In genomic region chr7:150986099-150986512, GRCh38 we compare ENCODE assay signal across 9 cellular contexts. TPM values are rescaled to one million over a fixed set of nuclear protein-coding genes. Genes with fewer than 3 reads are reported as not detected.
DNase-seq lines count a peak whose midpoint lies in the region; ATAC-seq and TF ChIP-seq lines count a peak whose summit lies in the region.
"Had no signal": no experiment of that assay in that cellular context is flagged by ENCODE, and none has a peak within 500 bp of the region (broad histone marks: within the 10 kb centered on the region; RNA-seq: fewer than 3 reads in every experiment).

No MANE protein-coding gene starts in this region.

- H4K20me1 ChIP-seq in OCI-LY1 (ENCODE audit: insufficient read depth, low read length) = no peaks in the 10 kb centered on the region

- H3K36me3 Mint-ChIP-seq in activated T-cell treated with anti-CD3 and anti-CD28 coated beads, Interleukin-2, amount 50 U/mL, for 72 hours (ENCODE audit: insufficient read depth in 2 of 2) = peaks cover 9 to 12% of the 10 kb centered on the region in 2 donors
- no peaks in the 10 kb centered on the region for H3K36me3 Mint-ChIP-seq in progenitor cell of endocrine pancreas (ENCODE audit: insufficient read depth)

- H3K9me3 Mint-ChIP-seq in activated T-cell treated with anti-CD3 and anti-CD28 coated beads, Interleukin-2, amount 50 U/mL, for 72 hours = peaks cover 6 to 9% of the 10 kb centered on the region in 2 donors
- no peaks in the 10 kb centered on the region for H3K9me3 Mint-ChIP-seq in progenitor cell of endocrine pancreas (ENCODE audit: low read depth)

- no peaks in the 10 kb centered on the region for H3K9me2 ChIP-seq in OCI-LY1 (ENCODE audit: low read depth, low read length)

- H3K4me1 ChIP-seq in OCI-LY1 (ENCODE audit: insufficient read depth, low read length, severe bottlenecking) = no peaks in the 10 kb centered on the region

- H3F3A ChIP-seq in OCI-LY1 (ENCODE audit: insufficient read depth, low read length) = no peaks in the 10 kb centered on the region

- H2AFZ ChIP-seq in OCI-LY1 (ENCODE audit: low read length) = no peak overlapping the region

- DNase-seq in COR-L47 (lab: John Stamatoyannopoulos, UW) (peak; percentile 61), germinal center (ENCODE audit: low spot score) (peak; percentile 63), progenitor cell of endocrine pancreas (ENCODE audit: low spot score, unreplicated experiment) (peak; percentile 61), cortex of kidney (lab: John Stamatoyannopoulos, UW) (no peak), middle frontal gyrus (ENCODE audit: extremely low spot score, low spot score) (no peak)
- DNase-seq in activated T-cell treated with anti-CD3 and anti-CD28 coated beads, Interleukin-2, amount 50 U/mL, for 72 hours = peak; percentile 60 to 67

- peak; percentile 38 for ATAC-seq in HG03432 (IDR thresholded peaks at IDR 0.05; ENCODE audit: unreplicated experiment)
- peak; percentile 61 to 74 for ATAC-seq in activated T-cell treated with anti-CD3 and anti-CD28 coated beads, Interleukin-2, amount 50 U/mL, for 72 hours (replicated peaks in 1 of 2)

- H3K4me3 ChIP-seq in OCI-LY1 (ENCODE audit: low read depth, low read length, poor library complexity, severe bottlenecking) = no peak overlapping the region

- H3K27ac Mint-ChIP-seq in activated T-cell treated with anti-CD3 and anti-CD28 coated beads, Interleukin-2, amount 50 U/mL, for 72 hours = no peak overlapping the region
- no peak overlapping the region for H3K27ac Mint-ChIP-seq in progenitor cell of endocrine pancreas

- no peak overlapping the region for H3K27ac ChIP-seq in OCI-LY1 (ENCODE audit: low read depth, low read length, poor library complexity, severe bottlenecking)

- H3K36me3 ChIP-seq in OCI-LY1 (ENCODE audit: insufficient read depth, low read length) = no peaks in the 10 kb centered on the region; the same call in 1 of the 2 replicates

- peaks cover 16% of the 10 kb centered on the region for H3K4me1 Mint-ChIP-seq in activated T-cell treated with anti-CD3 and anti-CD28 coated beads, Interleukin-2, amount 50 U/mL, for 72 hours (ENCODE audit: low read depth)
- H3K4me1 Mint-ChIP-seq in progenitor cell of endocrine pancreas (ENCODE audit: low read depth) = no peaks in the 10 kb centered on the region

- H3K9ac ChIP-seq in OCI-LY1 (ENCODE audit: low read length) = no peak overlapping the region

- H3K4me2 ChIP-seq in OCI-LY1 (ENCODE audit: low read length) = no peak overlapping the region

- H3K27me3 Mint-ChIP-seq in activated T-cell treated with anti-CD3 and anti-CD28 coated beads, Interleukin-2, amount 50 U/mL, for 72 hours (ENCODE audit: low read depth) = peaks cover 23% of the 10 kb centered on the region
- peaks cover 71% of the 10 kb centered on the region for H3K27me3 Mint-ChIP-seq in progenitor cell of endocrine pancreas

- TF ChIP-seq CTCF in OCI-LY1 (IDR thresholded peaks at IDR 0.05; ENCODE audit: low read length) (peak; percentile 87), progenitor cell of endocrine pancreas (IDR thresholded peaks at IDR 0.05; ENCODE audit: unreplicated experiment) (peak; percentile 76)

- H3K9me3 ChIP-seq in OCI-LY1 (ENCODE audit: low read length) = peaks cover 4% of the 10 kb centered on the region; the same call in 1 of the 2 replicates

- no peak overlapping the region for H3K4me3 Mint-ChIP-seq in activated T-cell treated with anti-CD3 and anti-CD28 coated beads, Interleukin-2, amount 50 U/mL, for 72 hours
- H3K4me3 Mint-ChIP-seq in progenitor cell of endocrine pancreas (ENCODE audit: low read depth) = no peak overlapping the region

- H3K27me3 ChIP-seq in OCI-LY1 (ENCODE audit: insufficient read depth, low read length) = peaks cover 28% of the 10 kb centered on the region; the same call in 1 of the 2 replicates

- H3K79me2 ChIP-seq in OCI-LY1 (ENCODE audit: insufficient read depth, low read length) = no peaks in the 10 kb centered on the region

RNA-seq across cellular contexts. Expression of gene NOS3, which starts 4.7 kb away (rescaled TPM):
- total RNA-seq in activated T-cell treated with anti-CD3 and anti-CD28 coated beads, Interleukin-2, amount 50 U/mL, for 72 hours = 1 to 10 TPM; 6.8 to 8.1 TPM
- total RNA-seq in progenitor cell of endocrine pancreas = 0.74 and 1.1 TPM in 2 replicates

RNA-seq across cellular contexts. Expression of gene KCNH2, which starts 8.0 kb away (rescaled TPM):
- total RNA-seq in activated T-cell treated with anti-CD3 and anti-CD28 coated beads, Interleukin-2, amount 50 U/mL, for 72 hours = under 1 TPM; 0.72 to 0.77 TPM
- 6.9 and 9.4 TPM in 2 replicates for total RNA-seq in progenitor cell of endocrine pancreas

RNA-seq across cellular contexts. Expression of gene ATG9B, which starts 38.2 kb away (rescaled TPM):
- 10 to 100 TPM in 1 of 2 donors, 1 to 10 TPM in 1; 9.0 to 10.1 TPM for total RNA-seq in activated T-cell treated with anti-CD3 and anti-CD28 coated beads, Interleukin-2, amount 50 U/mL, for 72 hours
- 0.58 and 0.79 TPM in 2 replicates for total RNA-seq in progenitor cell of endocrine pancreas
- total RNA-seq: skeletal muscle tissue had no signal

RNA-seq across cellular contexts. Expression of gene ABCB8, which starts 42.1 kb away (rescaled TPM):
- 10 to 100 TPM; 46.6 to 49.6 TPM for total RNA-seq in activated T-cell treated with anti-CD3 and anti-CD28 coated beads, Interleukin-2, amount 50 U/mL, for 72 hours
- total RNA-seq in progenitor cell of endocrine pancreas = 36.0 and 36.2 TPM in 2 replicates

Comparison
In these comparisons a context has a peak if more than half of its experiments do, and no peak if none do; other contexts are left out.
1. DNase-seq: peak in COR-L47 (single experiment), activated T-cell treated with anti-CD3 and anti-CD28 coated beads, Interleukin-2, amount 50 U/mL, for 72 hours (2 of 2), germinal center (single experiment) and progenitor cell of endocrine pancreas (single experiment); none in cortex of kidney (single experiment) and middle frontal gyrus (single experiment).